In genomic region chr20:63854766-63855362, GRCh38 we compare ENCODE assay signal across 11 cellular contexts. TPM values are rescaled to one million over a fixed set of nuclear protein-coding genes. Genes with fewer than 3 reads are reported as not detected.
DNase-seq lines count a peak whose midpoint lies in the region; TF ChIP-seq lines count a peak whose summit lies in the region.
"Had no signal": no experiment of that assay in that cellular context is flagged by ENCODE, and none has a peak within 500 bp of the region (broad histone marks: within the 10 kb centered on the region; RNA-seq: fewer than 3 reads in every experiment).

No MANE protein-coding gene starts in this region.

- H3K36me3 ChIP-seq in SJSA1 (no peaks in the 10 kb centered on the region), cardiac muscle cell (no peaks in the 10 kb centered on the region), ovary (no peaks in the 10 kb centered on the region)

- peak overlapping the region; percentile 10 for H3K4me3 ChIP-seq in AG09309 (ENCODE audit: control insufficient read depth, low read depth, low read length)
- H3K4me3 ChIP-seq in SJSA1 = no peak overlapping the region
- no peak overlapping the region for H3K4me3 ChIP-seq in cardiac muscle cell
- H3K4me3 ChIP-seq in ovary = peak overlapping the region; percentile 14

- WGBS in ovary, 3 donors = 6 to 9% (median 8%) methylated on average over 23 to 26 of the region's 26 CpGs

- H3K27me3 ChIP-seq in SJSA1 (replicated peaks) (no peaks in the 10 kb centered on the region), cardiac muscle cell (no peaks in the 10 kb centered on the region), ovary (no peaks in the 10 kb centered on the region)

- H3K4me1 ChIP-seq in SJSA1 (replicated peaks) (peaks cover 18% of the 10 kb centered on the region), cardiac muscle cell (ENCODE audit: low read depth) (peaks cover 52% of the 10 kb centered on the region), ovary (ENCODE audit: insufficient read depth) (peaks cover 47% of the 10 kb centered on the region)

- DNase-seq in AG09309 (ENCODE audit: low read depth) (no peak), SJSA1 (ENCODE audit: low read depth in 1 of 2, low spot score in 2 of 2) (no peak), cardiac muscle cell (ENCODE audit: low read depth in 1 of 2, low spot score in 1 of 2) (peak; percentile 31 to 63), ovary (peak; percentile 52 to 79 (median 65)), T1000 (lab: John Stamatoyannopoulos, UW) (no peak), NOMO-1 treated with dmso at 0.1 percent for 144 hours (lab: John Stamatoyannopoulos, UW; ENCODE audit: unreplicated experiment) (no peak)
- DNase-seq in stimulated activated CD4-positive, alpha-beta T cell treated with anti-CD3 and anti-CD28 coated beads, Interleukin-4, amount 100 ng/mL, for 1 hour = no peak
- DNase-seq in activated CD4-positive, alpha-beta T cell treated with anti-CD3 and anti-CD28 coated beads for 48 hours = no peak
- DNase-seq: naive thymus-derived CD4-positive, alpha-beta T cell; NCI-H510A treated with DMSO at 0.1 percent for 48 hours had no signal

- no peak for TF ChIP-seq EP300 in ovary (IDR thresholded peaks at IDR 0.05)

- no peaks in the 10 kb centered on the region for H3K9me3 ChIP-seq in SJSA1 (replicated peaks)
- no peaks in the 10 kb centered on the region for H3K9me3 ChIP-seq in cardiac muscle cell (ENCODE audit: low read depth)
- H3K9me3 ChIP-seq in ovary = no peaks in the 10 kb centered on the region

- intact Hi-C loops in ovary (cut with DNase I) = loop anchor here in 2 of 4 donors (5.0 kb wide), 2 partner anchors 73 to 78 kb away; no protein-coding TSS in a partner anchor

- no peak for TF ChIP-seq CTCF in AG09309 (IDR thresholded peaks at IDR 0.05; ENCODE audit: control insufficient read depth, insufficient read depth, low read depth, low read length, missing control alignments)
- no peak for TF ChIP-seq CTCF in cardiac muscle cell (IDR thresholded peaks at IDR 0.05; ENCODE audit: low read depth, low read length)
- TF ChIP-seq CTCF in ovary (IDR thresholded peaks at IDR 0.05) = no peak

- H3K27ac ChIP-seq in SJSA1 (peak overlapping the region; percentile 62; the same call in 1 of the 2 replicates), cardiac muscle cell (peak overlapping the region; percentile 95), ovary (peak overlapping the region; percentile 78 to 81)
- H3K27ac ChIP-seq: VCaP had no signal

- no peak for TF ChIP-seq POLR2A in ovary (IDR thresholded peaks at IDR 0.05)

RNA-seq across cellular contexts. Expression of gene ABHD16B, which starts 6.4 kb away (rescaled TPM):
- total RNA-seq in SJSA1 (2014; rRNA removed; shearing (Covaris generic)) = not detected in 2 replicates
- total RNA-seq in cardiac muscle cell (not detected in 2 replicates), ovary (not detected)
- polyA plus RNA-seq in cardiac muscle cell (3.4 and 4.6 TPM in 2 replicates), ovary (under 1 TPM in 1 of 2 donors, not detected in 1; 0.57 TPM)

RNA-seq across cellular contexts. Expression of gene TPD52L2, which starts 10.2 kb away (rescaled TPM):
- 76.4 and 101 TPM in 2 replicates for total RNA-seq in SJSA1 (2014; rRNA removed; shearing (Covaris generic))
- total RNA-seq in cardiac muscle cell = 103 and 105 TPM in 2 replicates
- 114 and 121 TPM in 2 replicates for polyA plus RNA-seq in cardiac muscle cell
- total RNA-seq in ovary = 10 to 100 TPM; 51.5 to 78.0 (median 68.8) TPM
- polyA plus RNA-seq in ovary = 10 to 100 TPM; 73.3 to 78.9 TPM

RNA-seq across cellular contexts. Expression of gene ZBTB46, which starts 23.8 kb away (rescaled TPM):
- total RNA-seq in SJSA1 (2014; rRNA removed; shearing (Covaris generic)) = 2.4 and 3.8 TPM in 2 replicates
- total RNA-seq in cardiac muscle cell (43.1 and 53.4 TPM in 2 replicates), ovary (10 to 100 TPM; 11.4 to 55.1 (median 35.2) TPM)
- polyA plus RNA-seq in cardiac muscle cell (24.1 and 24.5 TPM in 2 replicates), ovary (10 to 100 TPM in 1 of 2 donors, 1 to 10 TPM in 1; 4.1 to 12.2 TPM)

RNA-seq across cellular contexts. Expression of gene DNAJC5, which starts 40.1 kb away (rescaled TPM):
- 48.5 and 60.0 TPM in 2 replicates for total RNA-seq in SJSA1 (2014; rRNA removed; shearing (Covaris generic))
- total RNA-seq in cardiac muscle cell = 37.7 and 45.4 TPM in 2 replicates
- 9.4 and 10.2 TPM in 2 replicates for polyA plus RNA-seq in cardiac muscle cell
- total RNA-seq in ovary = 10 to 100 TPM; 12.4 to 32.8 (median 26.5) TPM
- polyA plus RNA-seq in ovary = 10 to 100 TPM; 11.1 to 12.3 TPM

Comparison
In these comparisons a context has a peak if more than half of its experiments do, and no peak if none do; other contexts are left out.
1. DNase-seq: peak in cardiac muscle cell (2 of 2) and ovary (5 of 5); none in AG09309 (single experiment), SJSA1 (0 of 2), stimulated activated CD4-positive, alpha-beta T cell treated with anti-CD3 and anti-CD28 coated beads, Interleukin-4, amount 100 ng/mL, for 1 hour (single experiment), T1000 (single experiment), activated CD4-positive, alpha-beta T cell treated with anti-CD3 and anti-CD28 coated beads for 48 hours (single experiment) and NOMO-1 treated with dmso at 0.1 percent for 144 hours (single experiment).
2. H3K4me3 ChIP-seq: peak in AG09309 (single experiment) and ovary (single experiment); none in SJSA1 (single experiment) and cardiac muscle cell (single experiment).
3. Peak in every context shown above with its lines, with median percentiles within 50 percentile points of each other: H3K27ac ChIP-seq.